In the genomic region with DNA sequence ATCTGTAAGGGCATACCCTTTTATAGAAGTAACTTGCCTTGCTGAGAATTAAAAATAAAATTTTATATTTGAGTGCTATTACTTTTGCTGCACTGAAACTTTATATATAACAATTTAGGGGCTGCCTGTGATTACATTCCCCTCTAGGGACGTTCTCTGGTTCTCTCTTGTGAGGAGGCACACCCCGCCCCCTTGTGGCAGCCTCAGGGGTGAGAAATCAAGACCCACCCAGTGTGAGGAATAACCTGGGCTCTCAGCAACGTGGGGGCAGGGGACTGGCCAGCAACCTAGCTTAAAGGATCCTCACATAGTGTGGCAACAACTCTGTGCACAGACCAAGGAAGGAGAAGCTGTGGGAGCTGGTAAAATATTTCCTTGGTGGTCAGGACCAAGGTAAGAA, we compare ENCODE assay signal across 9 cellular contexts. TPM values are rescaled to one million over a fixed set of nuclear protein-coding genes. Genes with fewer than 3 reads are reported as not detected.
DNase-seq lines count a peak whose midpoint lies in the region; ATAC-seq and TF ChIP-seq lines count a peak whose summit lies in the region.
"Had no signal": no experiment of that assay in that cellular context is flagged by ENCODE, and none has a peak within 500 bp of the region (broad histone marks: within the 10 kb centered on the region; RNA-seq: fewer than 3 reads in every experiment).

No MANE protein-coding gene starts in this region.

- H3K9me3 ChIP-seq in spleen, result no peaks in the 10 kb centered on the region
- H3K9me3 ChIP-seq: neutrophil had no signal

- H3K4me3 ChIP-seq in astrocyte of the spinal cord (ENCODE audit: low read depth, low read length), result no peak overlapping the region
- H3K4me3 ChIP-seq in spleen, result no peak overlapping the region

- H3K36me3 ChIP-seq in spleen, result no peaks in the 10 kb centered on the region
- H3K36me3 ChIP-seq: neutrophil had no signal

- in situ Hi-C loops in astrocyte of the spinal cord (cut with HindIII; ENCODE audit: low sequenced_read_pairs), result no loop called here

- 0 to 7% (median 5%) methylated on average over 1 to 3 of the region's 3 CpGs for WGBS in spleen, 5 donors

- DNase-seq in NCI-H2029 (lab: John Stamatoyannopoulos, UW), result peak; percentile 10
- DNase-seq in NCI-H2029 treated with DMSO at 0.1 percent for 48 hours (lab: John Stamatoyannopoulos, UW), result no peak
- peak; percentile 21 for DNase-seq in RKO (ENCODE audit: low spot score)
- no peak for DNase-seq in astrocyte of the spinal cord (ENCODE audit: low read depth, low spot score)
- peak; percentile 74 for DNase-seq in spleen
- no peak for DNase-seq in epidermal melanocyte (ENCODE audit: insufficient read length, low spot score)

- peaks cover 0 to 22% (median 0%) of the 10 kb centered on the region in 7 donors for H3K27me3 ChIP-seq in spleen (replicated peaks in 1 of 7)

- H3K4me1 ChIP-seq in spleen, result peaks cover 0 to 8% (median 0%) of the 10 kb centered on the region in 6 donors

- TF ChIP-seq POLR2A in spleen (IDR thresholded peaks at IDR 0.05), result no peak

- peak; percentile 50 for TF ChIP-seq CTCF in astrocyte of the spinal cord (IDR thresholded peaks at IDR 0.05; ENCODE audit: low read depth, low read length)
- TF ChIP-seq CTCF in spleen (IDR thresholded peaks at IDR 0.05 in 8 of 11, conservative IDR thresholded peaks at IDR 0.05 in 3 of 11), result peak in 6 of 11 experiments; percentile 13 to 46 (median 28)

- intact Hi-C loops in spleen (cut with DNase I; ENCODE audit: low total_unique reads), result no loop called here

- no peak for ATAC-seq in HG03196 (IDR thresholded peaks at IDR 0.05; ENCODE audit: unreplicated experiment)
- ATAC-seq in GM18520 (IDR thresholded peaks at IDR 0.05; ENCODE audit: unreplicated experiment), result no peak

- no peak overlapping the region for H3K27ac ChIP-seq in spleen
- H3K27ac ChIP-seq: neutrophil had no signal

RNA-seq across cellular contexts. Expression of gene MAGEA9, which starts 43.7 kb away (rescaled TPM):
- total RNA-seq in spleen, result not detected
- not detected for polyA plus RNA-seq in spleen

RNA-seq across cellular contexts. Expression of gene HSFX1, which starts 51.6 kb away (rescaled TPM):
- total RNA-seq in spleen, result 1 to 10 TPM; 2.4 to 6.5 (median 3.7) TPM
- 1 to 10 TPM in 1 of 3 donors, under 1 TPM in 2; 0.21 to 1.2 (median 0.24) TPM for polyA plus RNA-seq in spleen

RNA-seq across cellular contexts. Expression of gene MAGEA8, which starts 55.6 kb away (rescaled TPM):
- not detected for total RNA-seq in spleen
- polyA plus RNA-seq in spleen, result not detected

Comparison
In these comparisons a context has a peak if more than half of its experiments do, and no peak if none do; other contexts are left out.
1. DNase-seq: peak in NCI-H2029 (single experiment), RKO (single experiment) and spleen (single experiment); none in NCI-H2029 treated with DMSO at 0.1 percent for 48 hours (single experiment), astrocyte of the spinal cord (single experiment) and epidermal melanocyte (single experiment).